Comparison of ENCODE assay signal across 8 cellular contexts in the genomic region with DNA sequence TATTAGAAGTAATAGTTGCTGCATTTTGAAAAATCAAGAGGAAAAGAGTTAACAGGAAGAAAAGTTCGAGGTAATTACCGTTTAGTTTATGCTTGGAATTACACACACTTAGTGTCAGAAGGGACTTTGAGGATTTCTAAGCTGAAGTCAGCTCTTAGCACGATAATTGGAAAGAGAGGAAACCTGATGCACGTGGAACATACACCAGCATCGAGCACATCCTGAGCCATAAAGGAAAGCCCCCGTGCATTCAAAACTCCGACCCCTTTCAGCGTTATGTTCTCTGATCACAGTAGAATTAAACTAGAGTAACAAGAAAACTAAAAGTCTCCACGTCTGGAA. TPM values are rescaled to one million over a fixed set of nuclear protein-coding genes. Genes with fewer than 3 reads are reported as not detected.
A peak's percentile ranks its signal among the peaks of the same experiment; 100 is the strongest.
DNase-seq lines count a peak whose midpoint lies in the region; ATAC-seq and TF ChIP-seq lines count a peak whose summit lies in the region.

No MANE protein-coding gene starts in this region.

- peak overlapping the region; percentile 70 for H3K9ac ChIP-seq in mesendoderm (ENCODE audit: low read length)

- peak overlapping the region in 1 of 5 donors; percentile 75 for H3K27ac ChIP-seq in adrenal gland
- peak overlapping the region; percentile 18 for H3K27ac ChIP-seq in mesendoderm (ENCODE audit: low read depth, low read length)

- no peak overlapping the region for H2BK5ac ChIP-seq in mesendoderm (ENCODE audit: low read length)

- H3K4me3 ChIP-seq in BJ (ENCODE audit: low read depth, low read length) (peak overlapping the region; percentile 66), adrenal gland (peak overlapping the region in 3 of 4 donors; percentile 8 to 85 (median 67)), mesendoderm (ENCODE audit: low read length) (no peak overlapping the region)

- H2BK15ac ChIP-seq in mesendoderm (replicated peaks; ENCODE audit: low read depth), result no peak overlapping the region

- H3K36me3 ChIP-seq in BJ (ENCODE audit: control insufficient read depth, insufficient read depth, low read length), result no peaks in the 10 kb centered on the region
- H3K36me3 ChIP-seq in adrenal gland (replicated peaks in 1 of 2), result no peaks in the 10 kb centered on the region
- H3K36me3 ChIP-seq in mesendoderm (ENCODE audit: control insufficient read depth, insufficient read depth, low read length), result no peaks in the 10 kb centered on the region

- POLR2A ChIA-PET in BJ (lab: Charles Lee), result interaction anchor here (0.6 to 0.7 kb wide), 2 partner anchors 66 to 1593 kb away, joined by 4 to 8 read pairs; no protein-coding TSS in a partner anchor

- H2AK5ac ChIP-seq in mesendoderm (ENCODE audit: low read length), result no peak overlapping the region

- DNase-seq in BJ (ENCODE audit: low read depth) (no peak), adrenal gland (no peak), mesendoderm (no peak), EL (no peak), NCI-H2196 treated with DMSO at 0.1 percent for 48 hours (lab: John Stamatoyannopoulos, UW; ENCODE audit: unreplicated experiment) (no peak)

- no peak overlapping the region for H4K5ac ChIP-seq in mesendoderm (ENCODE audit: low read length)

- WGBS in adrenal gland, 4 donors, result 1 to 3% (median 1%) methylated on average over 9 of the region's 9 CpGs
- no CpG with 5 or more reads among the region's 9 CpGs for WGBS in mesendoderm (ENCODE audit: extremely low coverage, insufficient coverage, low lambda C conversion rate)

- CTCF ChIA-PET in BJ (lab: Yijun Ruan, JAX), result interaction anchor here (0.9 to 1.1 kb wide), 2 partner anchors 13 to 1398 kb away, joined by 3 to 6 read pairs; no protein-coding TSS in a partner anchor

- H4K8ac ChIP-seq in mesendoderm (ENCODE audit: low read depth, low read length), result no peak overlapping the region

- H3K9me3 ChIP-seq in adrenal gland (replicated peaks in 1 of 3), result no peaks in the 10 kb centered on the region

- peak overlapping the region; percentile 83 for H3K56ac ChIP-seq in mesendoderm (ENCODE audit: low read length)

- peak; percentile 20 for ATAC-seq in GM19324 (IDR thresholded peaks at IDR 0.05; ENCODE audit: low FRiP score, unreplicated experiment)
- ATAC-seq in HG03457 (IDR thresholded peaks at IDR 0.05; ENCODE audit: unreplicated experiment), result peak; percentile 13
- no peak for ATAC-seq in GM19351 (IDR thresholded peaks at IDR 0.05; ENCODE audit: unreplicated experiment)

- TF ChIP-seq CTCF in BJ (IDR thresholded peaks at IDR 0.05; ENCODE audit: insufficient read depth, low read depth, low read length), result no peak
- no peak for TF ChIP-seq CTCF in adrenal gland (IDR thresholded peaks at IDR 0.05)

- H3K27me3 ChIP-seq in BJ (ENCODE audit: control insufficient read depth, insufficient read depth, low read length) (peaks cover 2% of the 10 kb centered on the region; the same call in 1 of the 2 replicates), adrenal gland (no peaks in the 10 kb centered on the region), mesendoderm (ENCODE audit: insufficient read depth, low read length, poor library complexity) (no peaks in the 10 kb centered on the region)

- H3K18ac ChIP-seq in mesendoderm (ENCODE audit: low read length), result no peak overlapping the region

- intact Hi-C loops in adrenal gland (cut with DNase I), result no loop called here

- no peak overlapping the region for H3K23ac ChIP-seq in mesendoderm (ENCODE audit: low read length)

- TF ChIP-seq POLR2A in adrenal gland (IDR thresholded peaks at IDR 0.05), result no peak

- peak overlapping the region; percentile 67 for H3K4me2 ChIP-seq in mesendoderm (ENCODE audit: low read length)

- H3K4me1 ChIP-seq in adrenal gland (replicated peaks in 1 of 2), result peaks cover 11 to 13% of the 10 kb centered on the region in 2 donors
- peaks cover 13% of the 10 kb centered on the region for H3K4me1 ChIP-seq in mesendoderm (ENCODE audit: control insufficient read depth, low read depth, low read length)

- H2BK120ac ChIP-seq in mesendoderm (ENCODE audit: low read depth, low read length), result no peak overlapping the region

- H3K79me1 ChIP-seq in mesendoderm (ENCODE audit: low read length), result peaks cover 12% of the 10 kb centered on the region

- H3K4ac ChIP-seq in mesendoderm (ENCODE audit: low read depth, low read length), result no peak overlapping the region

- peaks cover 12% of the 10 kb centered on the region for H3K79me2 ChIP-seq in mesendoderm (ENCODE audit: control insufficient read depth, insufficient read depth, low read length)

RNA-seq across cellular contexts. Expression of a gene that starts 0.4 kb away (rescaled TPM):
- polyA plus RNA-seq in BJ (2011; rRNA removed) (10.4 and 23.5 TPM in 2 replicates), adrenal gland (1 to 10 TPM; 1.1 to 7.9 (median 1.6) TPM)
- 13.6 and 14.6 TPM in 2 replicates for polyA minus RNA-seq in BJ (2011; rRNA and poly(A)+ RNA removed)
- 10 to 100 TPM in 1 of 8 donors, 1 to 10 TPM in 7; 2.4 to 14.1 (median 7.0) TPM for total RNA-seq in adrenal gland
- polyA plus RNA-seq in mesendoderm (2013, experiment 1 of 2), result 17.8 TPM
- 18.5 TPM for polyA plus RNA-seq in mesendoderm (2013, experiment 2 of 2)
